ENCODE assay signal across 34 cellular contexts in the genomic region with DNA sequence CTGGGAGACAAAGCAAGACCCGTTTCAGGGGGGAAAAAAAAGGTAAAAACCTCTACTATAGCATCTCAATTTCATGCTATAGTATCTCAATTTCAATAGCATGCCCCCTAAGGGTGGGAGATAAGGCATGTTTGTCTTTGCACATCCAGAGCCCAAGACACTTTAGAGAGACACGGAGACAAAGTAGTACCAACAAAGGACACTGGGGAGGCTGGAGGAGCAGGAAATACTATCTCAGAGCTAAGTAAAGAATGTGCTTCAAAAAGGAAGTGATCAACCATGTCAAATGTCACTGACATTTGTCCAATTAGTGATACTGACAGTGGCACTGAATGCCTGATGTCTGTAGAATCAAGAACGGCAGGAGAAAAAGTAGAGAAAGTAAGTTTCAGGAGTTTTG.
DNase-seq lines count a peak whose midpoint lies in the region; ATAC-seq, FAIRE-seq and TF ChIP-seq lines count a peak whose summit lies in the region.
"Had no signal": no experiment of that assay in that cellular context is flagged by ENCODE, and none has a peak within 500 bp of the region (broad histone marks: within the 10 kb centered on the region; RNA-seq: fewer than 3 reads in every experiment).

No MANE protein-coding gene starts in this region.

- H3K79me2 ChIP-seq in mesendoderm (ENCODE audit: control insufficient read depth, insufficient read depth, low read length), result peaks cover 1% of the 10 kb centered on the region

- no peak overlapping the region for H3K18ac ChIP-seq in mesendoderm (ENCODE audit: low read length)

- H3K27ac ChIP-seq in A549 (no peak overlapping the region), mesendoderm (ENCODE audit: low read depth, low read length) (no peak overlapping the region), left ventricle myocardium inferior (replicated peaks) (no peak overlapping the region)
- H3K27ac ChIP-seq: brain microvascular endothelial cell, esophagus squamous epithelium, GM23248, heart right ventricle, SJCRH30, upper lobe of right lung had no signal

- 97% methylated on average over 3 of the region's 3 CpGs for WGBS in A549 (ENCODE audit: missing lambda C conversion rate)
- no CpG with 5 or more reads among the region's 3 CpGs for WGBS in mesendoderm (ENCODE audit: extremely low coverage, insufficient coverage, low lambda C conversion rate)

- no peak overlapping the region for H3K4me3 Mint-ChIP-seq in activated CD8-positive, alpha-beta T cell treated with anti-CD3 and anti-CD28 coated beads for 36 hours
- H3K4me3 Mint-ChIP-seq: activated naive CD4-positive, alpha-beta T cell treated with anti-CD3 and anti-CD28 coated beads, Interleukin-2, amount 50 U/mL, for 24 hours; activated T-helper 1 cell treated with anti-CD3 and anti-CD28 coated beads, Interleukin-12 subunit alpha, Interleukin-12 subunit beta, Interleukin-2, Interleukin-4 antibody, amounts not matched to agents 30 ng/mL and 10 ng/mL and 1 ng/mL, durations not matched to agents 14 hours and 24 hours and 36 hours; nephron had no signal

- no peak overlapping the region for H2AK5ac ChIP-seq in mesendoderm (ENCODE audit: low read length)

- ATAC-seq in A549 (peak; percentile 39 to 47; a peak in 2 of 6 replicates), HG03342 (IDR thresholded peaks at IDR 0.05; ENCODE audit: unreplicated experiment) (no peak)
- ATAC-seq in activated CD8-positive, alpha-beta T cell treated with anti-CD3 and anti-CD28 coated beads for 36 hours, result peak; percentile 42
- ATAC-seq: heart right ventricle, mucosa of descending colon, upper lobe of right lung had no signal

- no peak overlapping the region for H3K27ac Mint-ChIP-seq in activated CD8-positive, alpha-beta T cell treated with anti-CD3 and anti-CD28 coated beads for 36 hours
- H3K27ac Mint-ChIP-seq: activated naive CD4-positive, alpha-beta T cell treated with anti-CD3 and anti-CD28 coated beads, Interleukin-2, amount 50 U/mL, for 24 hours; activated T-helper 1 cell treated with anti-CD3 and anti-CD28 coated beads, Interleukin-12 subunit alpha, Interleukin-12 subunit beta, Interleukin-2, Interleukin-4 antibody, amounts not matched to agents 30 ng/mL and 10 ng/mL and 1 ng/mL, durations not matched to agents 14 hours and 24 hours and 36 hours; nephron had no signal

- no peaks in the 10 kb centered on the region for H3K27me3 ChIP-seq in mesendoderm (ENCODE audit: insufficient read depth, low read length, poor library complexity)
- no peaks in the 10 kb centered on the region for H3K27me3 ChIP-seq in left ventricle myocardium inferior (ENCODE audit: low read depth)
- H3K27me3 ChIP-seq: BE2C, brain microvascular endothelial cell, esophagus squamous epithelium, heart right ventricle, SJCRH30, upper lobe of right lung had no signal

- no peaks in the 10 kb centered on the region for H3K36me3 ChIP-seq in mesendoderm (ENCODE audit: control insufficient read depth, insufficient read depth, low read length)
- peaks cover 33% of the 10 kb centered on the region for H3K36me3 ChIP-seq in left ventricle myocardium inferior
- H3K36me3 ChIP-seq: BE2C had no signal

- H3K4me1 ChIP-seq in A549 (peaks cover 19% of the 10 kb centered on the region), mesendoderm (ENCODE audit: control insufficient read depth, low read depth, low read length) (no peaks in the 10 kb centered on the region), left ventricle myocardium inferior (no peaks in the 10 kb centered on the region)
- H3K4me1 ChIP-seq: BE2C, esophagus squamous epithelium, SJCRH30 had no signal

- TF ChIP-seq CTCF in A549 (IDR thresholded peaks at IDR 0.05) (no peak), left ventricle myocardium inferior (IDR thresholded peaks at IDR 0.05; ENCODE audit: borderline replicate concordance) (no peak)
- no peak for TF ChIP-seq CTCF in activated CD8-positive, alpha-beta T cell treated with anti-CD3 and anti-CD28 coated beads for 36 hours (IDR thresholded peaks at IDR 0.05)

- POLR2A ChIA-PET in A549 (lab: Yijun Ruan, JAX), result no interaction called here
- POLR2A ChIA-PET in activated CD8-positive, alpha-beta T cell treated with anti-CD3 and anti-CD28 coated beads for 36 hours (lab: Charles Lee), result no interaction called here

- TF ChIP-seq RAD21 in A549 (conservative IDR thresholded peaks at IDR 0.05 in 1 of 2, IDR thresholded peaks at IDR 0.05 in 1 of 2), result no peak

- H3K9me3 Mint-ChIP-seq in activated CD8-positive, alpha-beta T cell treated with anti-CD3 and anti-CD28 coated beads for 36 hours, result no peaks in the 10 kb centered on the region
- H3K9me3 Mint-ChIP-seq: activated naive CD4-positive, alpha-beta T cell treated with anti-CD3 and anti-CD28 coated beads, Interleukin-2, amount 50 U/mL, for 24 hours; activated T-helper 1 cell treated with anti-CD3 and anti-CD28 coated beads, Interleukin-12 subunit alpha, Interleukin-12 subunit beta, Interleukin-2, Interleukin-4 antibody, amounts not matched to agents 30 ng/mL and 10 ng/mL and 1 ng/mL, durations not matched to agents 14 hours and 24 hours and 36 hours; nephron had no signal

- H3K4me1 Mint-ChIP-seq in activated CD8-positive, alpha-beta T cell treated with anti-CD3 and anti-CD28 coated beads for 36 hours (ENCODE audit: low read depth), result peaks cover 14% of the 10 kb centered on the region
- H3K4me1 Mint-ChIP-seq: nephron had no signal

- H3K56ac ChIP-seq in mesendoderm (ENCODE audit: low read length), result no peak overlapping the region

- CTCF ChIA-PET in A549 (lab: Yijun Ruan, JAX), result interaction anchor here (1.6 kb wide), 1 partner anchor 10 kb away, joined by 5 read pairs; no protein-coding TSS in a partner anchor
- CTCF ChIA-PET in activated CD8-positive, alpha-beta T cell treated with anti-CD3 and anti-CD28 coated beads for 36 hours (lab: Charles Lee), result interaction anchor here (0.7 to 7.0 kb wide), 4 partner anchors 11 to 174 kb away, joined by 3 to 38 read pairs (median 4); no protein-coding TSS in a partner anchor

- no peak for FAIRE-seq in A549 (lab: Jason Lieb, UNC)
- FAIRE-seq: A204.1, endometrium, HTR-8/SVneo had no signal

- H2BK120ac ChIP-seq in mesendoderm (ENCODE audit: low read depth, low read length), result no peak overlapping the region

- no peak overlapping the region for H4K8ac ChIP-seq in mesendoderm (ENCODE audit: low read depth, low read length)

- intact Hi-C loops in activated CD8-positive, alpha-beta T cell treated with anti-CD3 and anti-CD28 coated beads for 36 hours (cut with micrococcal nuclease), result no loop called here
- intact Hi-C loops in left ventricle myocardium inferior (cut with micrococcal nuclease), result no loop called here

- H3K79me1 ChIP-seq in mesendoderm (ENCODE audit: low read length), result peaks cover 1% of the 10 kb centered on the region

- no peak overlapping the region for H2BK15ac ChIP-seq in mesendoderm (replicated peaks; ENCODE audit: low read depth)

- H3K4me2 ChIP-seq in A549 (no peak overlapping the region), mesendoderm (ENCODE audit: low read length) (no peak overlapping the region)

- H3K9me3 ChIP-seq in A549 (no peaks in the 10 kb centered on the region), left ventricle myocardium inferior (replicated peaks) (no peaks in the 10 kb centered on the region)
- H3K9me3 ChIP-seq: BE2C, esophagus squamous epithelium, heart right ventricle, mucosa of descending colon, SJCRH30, upper lobe of right lung had no signal

- H3K4me3 ChIP-seq in A549 (no peak overlapping the region), mesendoderm (ENCODE audit: low read length) (no peak overlapping the region), left ventricle myocardium inferior (no peak overlapping the region)
- H3K4me3 ChIP-seq: esophagus squamous epithelium, GM23248, heart right ventricle, lung, mucosa of descending colon, SJCRH30, upper lobe of right lung had no signal

- no peak overlapping the region for H2BK5ac ChIP-seq in mesendoderm (ENCODE audit: low read length)

- no peak for TF ChIP-seq POLR2A in A549 (IDR thresholded peaks at IDR 0.05; ENCODE audit: low read length)

- H3K36me3 Mint-ChIP-seq in activated CD8-positive, alpha-beta T cell treated with anti-CD3 and anti-CD28 coated beads for 36 hours (ENCODE audit: low read depth), result peaks cover 38% of the 10 kb centered on the region

- H4K5ac ChIP-seq in mesendoderm (ENCODE audit: low read length), result no peak overlapping the region

- H3K23ac ChIP-seq in mesendoderm (ENCODE audit: low read length), result no peak overlapping the region

- DNase-seq in A549 (ENCODE audit: low read depth in 1 of 2, low spot score in 1 of 2), result no peak
- peak; percentile 5 for DNase-seq in DMS53 treated with DMSO at 0.1 percent for 48 hours (lab: John Stamatoyannopoulos, UW; ENCODE audit: unreplicated experiment)
- DNase-seq in activated CD8-positive, alpha-beta T cell treated with anti-CD3 and anti-CD28 coated beads for 36 hours, result no peak
- peak; percentile 78 for DNase-seq in mesendoderm
- no peak for DNase-seq in left ventricle myocardium inferior
- no peak for DNase-seq in DMS 273 treated with DMSO at 0.1 percent for 48 hours (lab: John Stamatoyannopoulos, UW)
- DNase-seq in NK-92 (lab: John Stamatoyannopoulos, UW; ENCODE audit: unreplicated experiment), result no peak
- DNase-seq: activated CD4-positive, alpha-beta T cell treated with anti-CD3 and anti-CD28 coated beads, Interleukin-2, amount 50 U/mL, for 1 hour; amniotic stem cell; BE2C; brain microvascular endothelial cell; esophagus squamous epithelium; foreskin melanocyte; GDM1; GM23248; heart right ventricle; mucosa of descending colon; NCI-H1092 treated with DMSO at 0.1 percent for 48 hours; NCI-H187 treated with DMSO at 0.1 percent for 48 hours; NCI-H2171; NCI-H510A; RPMI8226; SJCRH30; stimulated activated CD4-positive, alpha-beta T cell treated with anti-CD3 and anti-CD28 coated beads, Interleukin-4, amount 100 ng/mL, for 4 hours; substantia nigra; upper lobe of right lung had no signal

- no peak overlapping the region for H3K4ac ChIP-seq in mesendoderm (ENCODE audit: low read depth, low read length)

- H3K9ac ChIP-seq in mesendoderm (ENCODE audit: low read length), result no peak overlapping the region
- H3K9ac ChIP-seq: GM23248 had no signal

- TF ChIP-seq EP300 in A549 (IDR thresholded peaks at IDR 0.05), result no peak

- no peaks in the 10 kb centered on the region for H3K27me3 Mint-ChIP-seq in activated CD8-positive, alpha-beta T cell treated with anti-CD3 and anti-CD28 coated beads for 36 hours
- H3K27me3 Mint-ChIP-seq: activated naive CD4-positive, alpha-beta T cell treated with anti-CD3 and anti-CD28 coated beads, Interleukin-2, amount 50 U/mL, for 24 hours had no signal

TF ChIP-seq in A549, 52 proteins besides CTCF, POLR2A, EP300 and RAD21 (continues in another document):
- no peak for TF ChIP-seq EHMT2 (IDR thresholded peaks at IDR 0.05; ENCODE audit: low read depth)
- TF ChIP-seq MYC (IDR thresholded peaks at IDR 0.05; ENCODE audit: borderline replicate concordance, low read length), result no peak
- no peak for TF ChIP-seq CBX8 (IDR thresholded peaks at IDR 0.05)
- TF ChIP-seq NR3C1 (IDR thresholded peaks at IDR 0.05), result no peak

Comparison
In these comparisons a context has a peak if more than half of its experiments do, and no peak if none do; other contexts are left out.
1. DNase-seq: peak in DMS53 treated with DMSO at 0.1 percent for 48 hours (single experiment) and mesendoderm (single experiment); none in A549 (0 of 2), activated CD8-positive, alpha-beta T cell treated with anti-CD3 and anti-CD28 coated beads for 36 hours (single experiment), left ventricle myocardium inferior (single experiment), DMS 273 treated with DMSO at 0.1 percent for 48 hours (single experiment) and NK-92 (single experiment).